Comparison of ENCODE assay signal across 8 cellular contexts in genomic region chr17:2395258-2396170, GRCh38. TPM values are rescaled to one million over a fixed set of nuclear protein-coding genes. Genes with fewer than 3 reads are reported as not detected.
DNase-seq lines count a peak whose midpoint lies in the region; ATAC-seq and TF ChIP-seq lines count a peak whose summit lies in the region.

No MANE protein-coding gene starts in this region.

- H3K27ac ChIP-seq in brain microvascular endothelial cell = peak overlapping the region; percentile 90
- peak overlapping the region; percentile 100 for H3K27ac ChIP-seq in liver (ENCODE audit: low read depth in 1 of 2, low read length in 2 of 2)
- peak overlapping the region; percentile 95 for H3K27ac ChIP-seq in upper lobe of right lung

- POLR2A ChIA-PET in HEK293T (lab: Yijun Ruan, JAX) = no interaction called here

- TF ChIP-seq CTCF in brain microvascular endothelial cell (IDR thresholded peaks at IDR 0.05; ENCODE audit: low read depth, low read length, missing control alignments) (peak; percentile 25), liver (IDR thresholded peaks at IDR 0.05; ENCODE audit: low read depth, low read length, missing input control) (no peak), upper lobe of right lung (IDR thresholded peaks at IDR 0.05) (peak; percentile 18)

- H3K4me1 ChIP-seq in liver (ENCODE audit: control insufficient read depth in 4 of 4, insufficient read depth in 4 of 4, low read length in 3 of 4) (peaks cover 16 to 52% (median 37%) of the 10 kb centered on the region in 4 donors), upper lobe of right lung (peaks cover 62% of the 10 kb centered on the region)

- in situ Hi-C loops in ACHN (cut with HindIII; ENCODE audit: low pct_ligation_motif_present, low pct_unique_long_range_greater_than_20kb, low sequenced_read_pairs) = no loop called here
- in situ Hi-C loops in brain microvascular endothelial cell (cut with HindIII; ENCODE audit: low pct_ligation_motif_present, low sequenced_read_pairs) = no loop called here

- peak; percentile 67 for DNase-seq in ACHN
- DNase-seq in HT-29 (ENCODE audit: low spot score) = peak; percentile 68
- DNase-seq in brain microvascular endothelial cell = peak; percentile 63
- peak; percentile 81 for DNase-seq in upper lobe of right lung
- no peak for DNase-seq in cerebellar cortex (ENCODE audit: low spot score)
- no peak for DNase-seq in HEK293T (ENCODE audit: extremely low spot score)

- no peaks in the 10 kb centered on the region for H3K36me3 ChIP-seq in brain microvascular endothelial cell (replicated peaks)
- no peaks in the 10 kb centered on the region for H3K36me3 ChIP-seq in liver (ENCODE audit: control insufficient read depth in 4 of 4, insufficient read depth in 3 of 4, low read depth in 1 of 4, low read length in 3 of 4)
- H3K36me3 ChIP-seq in upper lobe of right lung = no peaks in the 10 kb centered on the region

- no peak overlapping the region for H3K4me3 ChIP-seq in brain microvascular endothelial cell (ENCODE audit: low read depth, low read length)
- no peak overlapping the region for H3K4me3 ChIP-seq in liver (ENCODE audit: low read depth in 1 of 3, low read length in 3 of 3)
- H3K4me3 ChIP-seq in upper lobe of right lung = peak overlapping the region; percentile 46

- H3K27me3 ChIP-seq in brain microvascular endothelial cell (replicated peaks) = no peaks in the 10 kb centered on the region
- H3K27me3 ChIP-seq in liver (ENCODE audit: control insufficient read depth in 4 of 4, insufficient read depth in 4 of 4, low read length in 3 of 4) = no peaks in the 10 kb centered on the region
- no peaks in the 10 kb centered on the region for H3K27me3 ChIP-seq in upper lobe of right lung

- no peak for TF ChIP-seq RAD21 in liver (IDR thresholded peaks at IDR 0.05)

- H3K9ac ChIP-seq in liver (ENCODE audit: low read depth in 1 of 2, low read length in 2 of 2) = no peak overlapping the region

- ATAC-seq in upper lobe of right lung = peak; percentile 1
- ATAC-seq in HG03571 (IDR thresholded peaks at IDR 0.05; ENCODE audit: unreplicated experiment) = no peak

- CTCF ChIA-PET in HEK293T (lab: Yijun Ruan, JAX) = no interaction called here

- WGBS in liver = 84% methylated on average over 28 of the region's 28 CpGs

- intact Hi-C loops in upper lobe of right lung (cut with DNase I) = no loop called here

- H3K9me3 ChIP-seq in liver (ENCODE audit: control insufficient read depth in 4 of 4, low read length in 3 of 4) (no peaks in the 10 kb centered on the region), upper lobe of right lung (no peaks in the 10 kb centered on the region)

TF ChIP-seq in liver, 16 proteins besides CTCF, POLR2A, EP300 and RAD21:
- TF ChIP-seq FOXA2 (IDR thresholded peaks at IDR 0.05) (no peak), RXRA (IDR thresholded peaks at IDR 0.05) (no peak)

TF ChIP-seq in HEK293T, 16 proteins besides CTCF, POLR2A, EP300 and RAD21:
- TF ChIP-seq FOXK2 (IDR thresholded peaks at IDR 0.05) = no peak
- no peak for TF ChIP-seq FOXM1 (IDR thresholded peaks at IDR 0.05; ENCODE audit: borderline replicate concordance)
- TF ChIP-seq HDGF (IDR thresholded peaks at IDR 0.05; ENCODE audit: borderline replicate concordance) = no peak
- no peak for TF ChIP-seq SP1 (IDR thresholded peaks at IDR 0.05)
- TF ChIP-seq SUZ12 (IDR thresholded peaks at IDR 0.05) = no peak
- TF ChIP-seq ELF4 (IDR thresholded peaks at IDR 0.05) = no peak
- TF ChIP-seq BHLHE40 (IDR thresholded peaks at IDR 0.05; ENCODE audit: borderline replicate concordance) = no peak
- no peak for TF ChIP-seq ARNT (IDR thresholded peaks at IDR 0.05)
- no peak for TF ChIP-seq NFRKB (IDR thresholded peaks at IDR 0.05)
- TF ChIP-seq LEF1 (IDR thresholded peaks at IDR 0.05; ENCODE audit: borderline replicate concordance) = no peak
- TF ChIP-seq PKNOX1 (IDR thresholded peaks at IDR 0.05) = no peak
- no peak for TF ChIP-seq FOXA1 (IDR thresholded peaks at IDR 0.05)
- TF ChIP-seq L3MBTL2 (conservative IDR thresholded peaks at IDR 0.05) = no peak
- TF ChIP-seq TARDBP (IDR thresholded peaks at IDR 0.05) = no peak
- no peak for TF ChIP-seq ZNF384 (IDR thresholded peaks at IDR 0.05)
- TF ChIP-seq CTBP1 (IDR thresholded peaks at IDR 0.05; ENCODE audit: borderline replicate concordance) = no peak

RNA-seq across cellular contexts. Expression of gene MNT, which starts 5.3 kb away (rescaled TPM):
- total RNA-seq in HT-29 (2014; rRNA removed; shearing (Covaris generic)) = 32.9 and 49.6 TPM in 2 replicates
- 1 to 10 TPM; 2.8 to 5.0 TPM for total RNA-seq in liver
- polyA plus RNA-seq in liver = 1 to 10 TPM; 1.7 to 2.5 TPM
- total RNA-seq in upper lobe of right lung = 32.7 TPM

RNA-seq across cellular contexts. Expression of gene SGSM2, which starts 58.2 kb away (rescaled TPM):
- 18.5 and 25.7 TPM in 2 replicates for total RNA-seq in HT-29 (2014; rRNA removed; shearing (Covaris generic))
- 10 to 100 TPM; 12.4 to 17.5 TPM for total RNA-seq in liver
- 10 to 100 TPM in 1 of 2 donors, 1 to 10 TPM in 1; 5.5 to 12.4 TPM for polyA plus RNA-seq in liver
- 55.0 TPM for total RNA-seq in upper lobe of right lung

RNA-seq across cellular contexts. Expression of gene TSR1, which starts 59.3 kb away (rescaled TPM):
- 34.7 and 48.1 TPM in 2 replicates for total RNA-seq in HT-29 (2014; rRNA removed; shearing (Covaris generic))
- 10 to 100 TPM; 18.1 to 27.0 TPM for total RNA-seq in liver
- 1 to 10 TPM; 6.5 to 9.6 TPM for polyA plus RNA-seq in liver
- total RNA-seq in upper lobe of right lung = 17.7 TPM

Comparison
In these comparisons a context has a peak if more than half of its experiments do, and no peak if none do; other contexts are left out.
1. DNase-seq: peak in ACHN (single experiment), HT-29 (single experiment), brain microvascular endothelial cell (single experiment) and upper lobe of right lung (single experiment); none in cerebellar cortex (single experiment) and HEK293T (single experiment).
2. Peak in every context shown above with its lines, with median percentiles within 50 percentile points of each other: H3K27ac ChIP-seq.